Comparison of ENCODE assay signal across 9 cellular contexts in genomic region chrX:11064851-11065600, GRCh38. TPM values are rescaled to one million over a fixed set of nuclear protein-coding genes. Genes with fewer than 3 reads are reported as not detected.
DNase-seq lines count a peak whose midpoint lies in the region; ATAC-seq lines count a peak whose summit lies in the region.
"Had no signal": no experiment of that assay in that cellular context is flagged by ENCODE, and none has a peak within 500 bp of the region (broad histone marks: within the 10 kb centered on the region; RNA-seq: fewer than 3 reads in every experiment).

No MANE protein-coding gene starts in this region.

- no peak overlapping the region for H4K91ac ChIP-seq in neuronal stem cell (ENCODE audit: low read depth, low read length, poor library complexity)

- H2BK12ac ChIP-seq in neuronal stem cell (ENCODE audit: low read length), result no peak overlapping the region

- no peak overlapping the region for H2BK5ac ChIP-seq in neuronal stem cell (ENCODE audit: low read length)

- DNase-seq in HCEC 1CT (peak; percentile 72), amniotic stem cell (lab: John Stamatoyannopoulos, UW) (peak; percentile 26), globus pallidus (ENCODE audit: low spot score) (peak; percentile 65), smooth muscle cell of the brain vasculature (ENCODE audit: low read depth, low spot score) (peak; percentile 9), NCI-H1694 (lab: John Stamatoyannopoulos, UW) (no peak), neuronal stem cell (ENCODE audit: low spot score) (no peak)
- DNase-seq: colonic mucosa, NCI-H524 had no signal

- H3K4me2 ChIP-seq in neuronal stem cell (ENCODE audit: insufficient read depth, low read length, poor library complexity, severe bottlenecking), result no peak overlapping the region

- no peak overlapping the region for H2AK5ac ChIP-seq in neuronal stem cell (ENCODE audit: low read depth, low read length)

- no peak overlapping the region for H2BK120ac ChIP-seq in neuronal stem cell (ENCODE audit: low read depth, low read length)

- no CpG with 5 or more reads among the region's 8 CpGs for WGBS in neuronal stem cell (ENCODE audit: extremely low coverage in 2 of 2, insufficient read length in 2 of 2, insufficient replicate concordance in 1 of 2), 2 donors

- H2BK15ac ChIP-seq in neuronal stem cell (ENCODE audit: low read length), result no peak overlapping the region

- no peak overlapping the region for H3K27ac ChIP-seq in neuronal stem cell (replicated peaks; ENCODE audit: low read length)
- H3K27ac ChIP-seq: colonic mucosa had no signal

- H3K27me3 ChIP-seq in neuronal stem cell (ENCODE audit: control insufficient read depth in 3 of 3, insufficient read depth in 3 of 3, low read depth in 1 of 3, low read length in 3 of 3), result no peaks in the 10 kb centered on the region
- H3K27me3 ChIP-seq: colonic mucosa had no signal

- no peak overlapping the region for H3K18ac ChIP-seq in neuronal stem cell (ENCODE audit: low read length)

- H3K14ac ChIP-seq in neuronal stem cell (ENCODE audit: low read length), result no peak overlapping the region

- no peak overlapping the region for H3K9ac ChIP-seq in neuronal stem cell (ENCODE audit: low read depth, low read length, poor library complexity)

- H3K4ac ChIP-seq in neuronal stem cell (ENCODE audit: low read length), result no peak overlapping the region

- no peak overlapping the region for H3K23ac ChIP-seq in neuronal stem cell (ENCODE audit: low read depth, low read length, poor library complexity)

- no peak overlapping the region for H3K4me3 ChIP-seq in neuronal stem cell (ENCODE audit: low read length in 2 of 2)
- H3K4me3 ChIP-seq: colonic mucosa had no signal

- H3K36me3 ChIP-seq in neuronal stem cell (replicated peaks in 1 of 2; ENCODE audit: control insufficient read depth in 2 of 2, insufficient read depth in 2 of 2, low read length in 2 of 2), result no peaks in the 10 kb centered on the region
- H3K36me3 ChIP-seq: colonic mucosa had no signal

- no peak overlapping the region for H4K8ac ChIP-seq in neuronal stem cell (ENCODE audit: low read depth, low read length)

- H3K4me1 ChIP-seq in neuronal stem cell (ENCODE audit: control insufficient read depth in 2 of 2, insufficient read depth in 1 of 2, low read depth in 1 of 2, low read length in 2 of 2), result no peaks in the 10 kb centered on the region
- H3K4me1 ChIP-seq: colonic mucosa had no signal

- no peaks in the 10 kb centered on the region for H3K79me1 ChIP-seq in neuronal stem cell (ENCODE audit: low read depth, low read length)

- H2AFZ ChIP-seq in neuronal stem cell (ENCODE audit: low read length), result no peak overlapping the region

- ATAC-seq in GM21576 (IDR thresholded peaks at IDR 0.05; ENCODE audit: unreplicated experiment), result no peak

- H3K9me3 ChIP-seq in neuronal stem cell (replicated peaks in 1 of 2; ENCODE audit: control insufficient read depth in 2 of 2, insufficient read depth in 1 of 2, low read depth in 1 of 2, low read length in 2 of 2), result no peaks in the 10 kb centered on the region
- H3K9me3 ChIP-seq: colonic mucosa had no signal

RNA-seq across cellular contexts. Expression of gene HCCS, which starts 46.1 kb away (rescaled TPM):
- polyA plus RNA-seq in neuronal stem cell (2013, experiment 1 of 2), result 20.8 TPM
- 19.9 TPM for polyA plus RNA-seq in neuronal stem cell (2013, experiment 2 of 2)

Comparison
In these comparisons a context has a peak if more than half of its experiments do, and no peak if none do; other contexts are left out.
1. DNase-seq: peak in HCEC 1CT (single experiment), amniotic stem cell (single experiment), globus pallidus (single experiment) and smooth muscle cell of the brain vasculature (single experiment); none in NCI-H1694 (single experiment) and neuronal stem cell (single experiment).